Comparison of ENCODE assay signal across 8 cellular contexts in the genomic region with DNA sequence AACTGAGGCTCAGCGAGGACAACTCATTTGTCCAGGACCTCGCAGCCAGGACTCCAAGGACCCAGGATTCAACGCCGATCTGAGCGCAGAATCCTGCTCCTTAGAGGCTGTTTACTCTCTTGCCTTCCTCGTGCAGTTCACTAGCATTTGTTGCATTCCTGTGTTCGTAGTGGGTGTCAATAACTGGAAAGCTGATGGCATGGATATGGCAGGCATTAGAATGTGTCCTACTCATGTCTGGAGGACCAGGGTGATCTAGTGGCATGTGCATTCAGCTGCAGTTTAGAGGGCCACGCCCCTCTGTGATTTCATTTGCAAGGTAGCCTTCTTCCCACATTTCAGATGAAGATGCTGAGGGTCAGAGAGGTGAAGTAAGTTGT. TPM values are rescaled to one million over a fixed set of nuclear protein-coding genes. Genes with fewer than 3 reads are reported as not detected.
DNase-seq lines count a peak whose midpoint lies in the region; ATAC-seq and TF ChIP-seq lines count a peak whose summit lies in the region.

No MANE protein-coding gene starts in this region.

- peaks cover 12 to 42% (median 27%) of the 10 kb centered on the region in 5 donors for H3K27me3 Mint-ChIP-seq in naive thymus-derived CD8-positive, alpha-beta T cell

- H3K27me3 ChIP-seq in AG04450 (ENCODE audit: control insufficient read depth, insufficient read depth, low read length) (no peaks in the 10 kb centered on the region), HUES48 (ENCODE audit: control insufficient read depth, insufficient read depth, low read length) (peaks cover 33% of the 10 kb centered on the region), dorsolateral prefrontal cortex (no peaks in the 10 kb centered on the region)

- peaks cover 3% of the 10 kb centered on the region; the same call in 1 of the 2 replicates for H3K4me1 ChIP-seq in HUES48 (ENCODE audit: control insufficient read depth, insufficient read depth, low read length)

- peak overlapping the region; percentile 69 to 87 (median 82) for H3K4me3 Mint-ChIP-seq in naive thymus-derived CD8-positive, alpha-beta T cell

- H3K9me3 ChIP-seq in AG04450 (ENCODE audit: control insufficient read depth, insufficient read depth, low read length) = no peaks in the 10 kb centered on the region; the same call in 1 of the 2 replicates
- no peaks in the 10 kb centered on the region for H3K9me3 ChIP-seq in HUES48 (ENCODE audit: control insufficient read depth, insufficient read depth, low read length)

- no peak overlapping the region for H3K9ac ChIP-seq in HUES48 (ENCODE audit: low read depth, low read length)

- intact Hi-C loops in dorsolateral prefrontal cortex (cut with DNase I) = loop anchor here in 1 of 2 donors (5.0 kb wide), 1 partner anchor 132 kb away; no protein-coding TSS in a partner anchor

- TF ChIP-seq CTCF in AG04450 (IDR thresholded peaks at IDR 0.05; ENCODE audit: low read depth, low read length) (no peak), dorsolateral prefrontal cortex (IDR thresholded peaks at IDR 0.05 in 54 of 56, conservative IDR thresholded peaks at IDR 0.05 in 2 of 56; ENCODE audit: low read depth in 1 of 56, partially characterized antibody in 56 of 56) (no peak)

- no peaks in the 10 kb centered on the region for H3K36me3 ChIP-seq in HUES48 (ENCODE audit: control insufficient read depth, insufficient read depth, low read length)

- POLR2A ChIA-PET in AG04450 (lab: Yijun Ruan, JAX) = interaction anchor here (0.6 to 4.0 kb wide), 31 partner anchors 9 to 148 kb away, joined by 3 to 70 read pairs (median 6); no protein-coding TSS in a partner anchor
- POLR2A ChIA-PET in naive thymus-derived CD8-positive, alpha-beta T cell (lab: Charles Lee) = no interaction called here

- CTCF ChIA-PET in AG04450 (lab: Charles Lee) = interaction anchor here (0.5 to 1.2 kb wide), 2 partner anchors 13 to 124 kb away, joined by 3 to 5 read pairs; no protein-coding TSS in a partner anchor

- H3K4me3 ChIP-seq in AG04450 (ENCODE audit: low read depth, low read length) (peak overlapping the region; percentile 90), HUES48 (ENCODE audit: low read depth, low read length) (peak overlapping the region; percentile 63), dorsolateral prefrontal cortex (peak overlapping the region; percentile 34 to 71 (median 59))

- no peak for ATAC-seq in naive thymus-derived CD8-positive, alpha-beta T cell
- no peak for ATAC-seq in GM18868 (IDR thresholded peaks at IDR 0.05; ENCODE audit: unreplicated experiment)
- no peak for ATAC-seq in GM19452 (IDR thresholded peaks at IDR 0.05; ENCODE audit: unreplicated experiment)

- DNase-seq in AG04450 (ENCODE audit: low read depth, low spot score) = no peak
- DNase-seq in dorsolateral prefrontal cortex = no peak
- no peak for DNase-seq in naive thymus-derived CD8-positive, alpha-beta T cell
- no peak for DNase-seq in cerebellum (ENCODE audit: low spot score)
- DNase-seq in NCI-H1105 treated with DMSO at 0.1 percent for 48 hours (lab: John Stamatoyannopoulos, UW) = no peak

- peak overlapping the region in 2 of 10 donors; percentile 53 to 55 for H3K27ac Mint-ChIP-seq in naive thymus-derived CD8-positive, alpha-beta T cell

- no peaks in the 10 kb centered on the region for H3K36me3 Mint-ChIP-seq in naive thymus-derived CD8-positive, alpha-beta T cell

- H3K9me3 Mint-ChIP-seq in naive thymus-derived CD8-positive, alpha-beta T cell = no peaks in the 10 kb centered on the region

- H3K27ac ChIP-seq in AG04450 (ENCODE audit: low read depth, low read length) (peak overlapping the region; percentile 31), HUES48 (ENCODE audit: low read depth, low read length) (no peak overlapping the region), dorsolateral prefrontal cortex (peak overlapping the region in 4 of 59 donors; percentile 37 to 70 (median 39))

- H3K4me1 Mint-ChIP-seq in naive thymus-derived CD8-positive, alpha-beta T cell = peaks cover 9 to 13% (median 10%) of the 10 kb centered on the region in 4 donors

RNA-seq across cellular contexts. Expression of a gene that starts 0.5 kb away (rescaled TPM):
- 91.5 and 103 TPM in 2 replicates for polyA plus RNA-seq in AG04450 (2011; rRNA removed)
- 186 and 231 TPM in 2 replicates for polyA minus RNA-seq in AG04450 (2011; rRNA and poly(A)+ RNA removed)
- total RNA-seq in dorsolateral prefrontal cortex = 10 to 100 TPM in 80 of 120 experiments, 1 to 10 TPM in 40; 3.4 to 43.2 (median 11.6) TPM
- not detected for total RNA-seq in naive thymus-derived CD8-positive, alpha-beta T cell
- under 1 TPM; 0.05 to 0.24 (median 0.07) TPM for polyA plus RNA-seq in naive thymus-derived CD8-positive, alpha-beta T cell
- 4.8 TPM for total RNA-seq in cerebellum
